19 cellular contexts compared by ENCODE assay signal in genomic region chr21:35039595-35040291, GRCh38. TPM values are rescaled to one million over a fixed set of nuclear protein-coding genes. Genes with fewer than 3 reads are reported as not detected.
DNase-seq lines count a peak whose midpoint lies in the region; ATAC-seq and TF ChIP-seq lines count a peak whose summit lies in the region.
"Had no signal": no experiment of that assay in that cellular context is flagged by ENCODE, and none has a peak within 500 bp of the region (broad histone marks: within the 10 kb centered on the region; RNA-seq: fewer than 3 reads in every experiment).

No MANE protein-coding gene starts in this region.

- peaks cover 51 to 98% (median 81%) of the 10 kb centered on the region in 4 donors for H3K4me1 Mint-ChIP-seq in CD4-positive, CD25-positive, alpha-beta regulatory T cell
- H3K4me1 Mint-ChIP-seq in activated CD4-positive, alpha-beta memory T cell treated with anti-CD3 and anti-CD28 coated beads for 36 hours (ENCODE audit: low read depth) = peaks cover 95% of the 10 kb centered on the region

- WGBS in liver = 25% methylated on average over 3 of the region's 3 CpGs

- DNase-seq in CD4-positive, CD25-positive, alpha-beta regulatory T cell = no peak
- peak; percentile 64 for DNase-seq in DND-41
- DNase-seq in activated CD4-positive, alpha-beta memory T cell treated with anti-CD3 and anti-CD28 coated beads for 36 hours = peak; percentile 57
- DNase-seq in cerebellar nuclear complex (lab: John Stamatoyannopoulos, UW) = no peak
- DNase-seq in midbrain (lab: John Stamatoyannopoulos, UW) = no peak
- DNase-seq: C1 segment of cervical spinal cord; dorsolateral prefrontal cortex; head of caudate nucleus; NCI-H1048; NCI-H2171; nucleus accumbens; stimulated activated CD4-positive, alpha-beta T cell treated with anti-CD3 and anti-CD28 coated beads, Interleukin-4, amount 100 ng/mL, for 1 hour; SW 1271; tibial artery had no signal

- peak overlapping the region; percentile 65 for H3K4me3 ChIP-seq in CD4-positive, CD25-positive, alpha-beta regulatory T cell (ENCODE audit: low read depth, low read length)
- H3K4me3 ChIP-seq in DND-41 (ENCODE audit: low read depth in 1 of 2, low read length in 2 of 2) (no peak overlapping the region), liver (ENCODE audit: low read depth in 1 of 3, low read length in 3 of 3) (no peak overlapping the region)
- H3K4me3 ChIP-seq: dorsolateral prefrontal cortex, esophagus muscularis mucosa, tibial artery had no signal

- no peak for ATAC-seq in CD4-positive, CD25-positive, alpha-beta regulatory T cell (ENCODE audit: low read depth in 2 of 2)
- ATAC-seq in DND-41 (ENCODE audit: insufficient read depth, low read depth) = peak; percentile 82
- no peak for ATAC-seq in HG02970 (IDR thresholded peaks at IDR 0.05; ENCODE audit: low FRiP score, unreplicated experiment)
- ATAC-seq: sciatic nerve had no signal

- peak overlapping the region; percentile 92 for H3K27ac ChIP-seq in CD4-positive, CD25-positive, alpha-beta regulatory T cell (ENCODE audit: insufficient read depth, low read length, poor library complexity, severe bottlenecking)
- peak overlapping the region; percentile 64 for H3K27ac ChIP-seq in DND-41 (ENCODE audit: low read length)
- H3K27ac ChIP-seq in liver (ENCODE audit: low read depth in 1 of 2, low read length in 2 of 2) = no peak overlapping the region
- H3K27ac ChIP-seq: dorsolateral prefrontal cortex, esophagus muscularis mucosa, tibial artery had no signal

- peaks cover 25% of the 10 kb centered on the region for H3K36me3 ChIP-seq in CD4-positive, CD25-positive, alpha-beta regulatory T cell (ENCODE audit: control insufficient read depth, insufficient read depth, low read length)
- H3K36me3 ChIP-seq in DND-41 (ENCODE audit: insufficient read depth, low read length) = peaks cover 92% of the 10 kb centered on the region
- H3K36me3 ChIP-seq in liver (ENCODE audit: control insufficient read depth in 4 of 4, insufficient read depth in 3 of 4, low read depth in 1 of 4, low read length in 3 of 4) = no peaks in the 10 kb centered on the region
- H3K36me3 ChIP-seq: esophagus muscularis mucosa, tibial artery had no signal

- H3K9me3 Mint-ChIP-seq in CD4-positive, CD25-positive, alpha-beta regulatory T cell = peaks cover 0 to 2% (median 0%) of the 10 kb centered on the region in 7 donors
- no peaks in the 10 kb centered on the region for H3K9me3 Mint-ChIP-seq in activated CD4-positive, alpha-beta memory T cell treated with anti-CD3 and anti-CD28 coated beads for 36 hours
- H3K9me3 Mint-ChIP-seq: mesothelial cell of epicardium had no signal

- H3K27me3 Mint-ChIP-seq in CD4-positive, CD25-positive, alpha-beta regulatory T cell = peaks cover 5% of the 10 kb centered on the region
- no peaks in the 10 kb centered on the region for H3K27me3 Mint-ChIP-seq in activated CD4-positive, alpha-beta memory T cell treated with anti-CD3 and anti-CD28 coated beads for 36 hours

- H3K36me3 Mint-ChIP-seq in CD4-positive, CD25-positive, alpha-beta regulatory T cell = peaks cover 53% of the 10 kb centered on the region
- H3K36me3 Mint-ChIP-seq in activated CD4-positive, alpha-beta memory T cell treated with anti-CD3 and anti-CD28 coated beads for 36 hours = peaks cover 7% of the 10 kb centered on the region
- H3K36me3 Mint-ChIP-seq: mesothelial cell of epicardium had no signal

- CTCF ChIA-PET in activated CD4-positive, alpha-beta memory T cell treated with anti-CD3 and anti-CD28 coated beads for 36 hours (lab: Charles Lee) = interaction anchor here (0.9 to 2.0 kb wide), 11 partner anchors 9 to 153 kb away, joined by 3 to 10 read pairs (median 3); no protein-coding TSS in a partner anchor

- H3K4me1 ChIP-seq in CD4-positive, CD25-positive, alpha-beta regulatory T cell (ENCODE audit: control insufficient read depth, insufficient read depth, low read length, poor library complexity, severe bottlenecking) = peaks cover 100% of the 10 kb centered on the region
- H3K4me1 ChIP-seq in DND-41 (ENCODE audit: insufficient read depth, low read length) = peaks cover 95% of the 10 kb centered on the region
- H3K4me1 ChIP-seq in liver (ENCODE audit: control insufficient read depth in 4 of 4, insufficient read depth in 4 of 4, low read length in 3 of 4) = peaks cover 0 to 6% (median 5%) of the 10 kb centered on the region in 4 donors
- H3K4me1 ChIP-seq: esophagus muscularis mucosa, tibial artery had no signal

- no peaks in the 10 kb centered on the region for H3K27me3 ChIP-seq in CD4-positive, CD25-positive, alpha-beta regulatory T cell (ENCODE audit: control insufficient read depth, insufficient read depth, low read length)
- H3K27me3 ChIP-seq in DND-41 (ENCODE audit: insufficient read depth, low read length, poor library complexity) (no peaks in the 10 kb centered on the region), liver (ENCODE audit: control insufficient read depth in 4 of 4, insufficient read depth in 4 of 4, low read length in 3 of 4) (no peaks in the 10 kb centered on the region)

- intact Hi-C loops in activated CD4-positive, alpha-beta memory T cell treated with anti-CD3 and anti-CD28 coated beads for 36 hours (cut with micrococcal nuclease) = loop anchor here (10.0 kb wide), 1 partner anchor 295 kb away; no protein-coding TSS in a partner anchor

- POLR2A ChIA-PET in activated CD4-positive, alpha-beta memory T cell treated with anti-CD3 and anti-CD28 coated beads for 36 hours (lab: Charles Lee) = interaction anchor here (0.9 to 7.2 kb wide), 7 partner anchors 9 to 165 kb away, joined by 3 to 49 read pairs (median 4); no protein-coding TSS in a partner anchor

- H3K27ac Mint-ChIP-seq in CD4-positive, CD25-positive, alpha-beta regulatory T cell = peak overlapping the region; percentile 95 to 100 (median 96)
- H3K27ac Mint-ChIP-seq in activated CD4-positive, alpha-beta memory T cell treated with anti-CD3 and anti-CD28 coated beads for 36 hours = peak overlapping the region; percentile 73
- H3K27ac Mint-ChIP-seq: mesothelial cell of epicardium had no signal

- peak overlapping the region; percentile 59 to 98 (median 84) for H3K4me3 Mint-ChIP-seq in CD4-positive, CD25-positive, alpha-beta regulatory T cell
- H3K4me3 Mint-ChIP-seq in activated CD4-positive, alpha-beta memory T cell treated with anti-CD3 and anti-CD28 coated beads for 36 hours = peak overlapping the region; percentile 36
- H3K4me3 Mint-ChIP-seq: mesothelial cell of epicardium had no signal

- peaks cover 78% of the 10 kb centered on the region for H4K20me1 ChIP-seq in DND-41 (ENCODE audit: insufficient read depth, low read length)

- H3K79me2 ChIP-seq in DND-41 (ENCODE audit: insufficient read depth, low read length) = peaks cover 100% of the 10 kb centered on the region

- peak overlapping the region; percentile 34; the same call in 1 of the 2 replicates for H3K4me2 ChIP-seq in DND-41 (ENCODE audit: insufficient read depth, low read length)

- no peaks in the 10 kb centered on the region for H3K9me3 ChIP-seq in CD4-positive, CD25-positive, alpha-beta regulatory T cell (ENCODE audit: control insufficient read depth in 2 of 2, low read length in 2 of 2)
- H3K9me3 ChIP-seq in DND-41 (ENCODE audit: insufficient read depth, low read length, severe bottlenecking) = no peaks in the 10 kb centered on the region
- H3K9me3 ChIP-seq in liver (ENCODE audit: control insufficient read depth in 4 of 4, low read length in 3 of 4) = no peaks in the 10 kb centered on the region
- H3K9me3 ChIP-seq: esophagus muscularis mucosa, tibial artery had no signal

- TF ChIP-seq RAD21 in liver (IDR thresholded peaks at IDR 0.05) = peak in 1 of 2 donors; percentile 21

- no peak overlapping the region for H3K9ac ChIP-seq in DND-41 (ENCODE audit: low read depth, low read length)
- no peak overlapping the region for H3K9ac ChIP-seq in liver (ENCODE audit: low read depth in 1 of 2, low read length in 2 of 2)

- no peak for TF ChIP-seq CTCF in DND-41 (IDR thresholded peaks at IDR 0.05; ENCODE audit: borderline replicate concordance, extremely low read depth, low read length, poor library complexity, severe bottlenecking)
- no peak for TF ChIP-seq CTCF in liver (IDR thresholded peaks at IDR 0.05; ENCODE audit: low read depth, low read length, missing input control)

- H2AFZ ChIP-seq in DND-41 (ENCODE audit: low read depth, low read length) = no peak overlapping the region

TF ChIP-seq in liver, 16 proteins besides CTCF, POLR2A, EP300 and RAD21:
- TF ChIP-seq SP1 (IDR thresholded peaks at IDR 0.05) (peak; percentile 32), HNF4A (conservative IDR thresholded peaks at IDR 0.05) (peak; percentile 26 to 49), FOXA1 (IDR thresholded peaks at IDR 0.05) (no peak), JUND (IDR thresholded peaks at IDR 0.05) (no peak), NR2F2 (IDR thresholded peaks at IDR 0.05) (peak; percentile 17)

RNA-seq across cellular contexts. Expression of gene RUNX1, which starts 9.4 kb away (rescaled TPM):
- 133 TPM for total RNA-seq in CD4-positive, CD25-positive, alpha-beta regulatory T cell
- 10 to 100 TPM; 14.2 to 22.7 (median 21.0) TPM for polyA plus RNA-seq in CD4-positive, CD25-positive, alpha-beta regulatory T cell
- 10 to 100 TPM; 50.6 to 55.8 TPM for total RNA-seq in activated CD4-positive, alpha-beta memory T cell treated with anti-CD3 and anti-CD28 coated beads for 36 hours
- 1 to 10 TPM; 5.0 to 7.2 TPM for total RNA-seq in liver
- polyA plus RNA-seq in liver = 1 to 10 TPM in 1 of 2 donors, under 1 TPM in 1; 0.98 to 1.1 TPM

Comparison
In these comparisons a context has a peak if more than half of its experiments do, and no peak if none do; other contexts are left out.
1. DNase-seq: peak in DND-41 (single experiment) and activated CD4-positive, alpha-beta memory T cell treated with anti-CD3 and anti-CD28 coated beads for 36 hours (single experiment); none in CD4-positive, CD25-positive, alpha-beta regulatory T cell (0 of 3), cerebellar nuclear complex (0 of 2) and midbrain (single experiment).
2. H3K27ac ChIP-seq: peak in CD4-positive, CD25-positive, alpha-beta regulatory T cell (single experiment) and DND-41 (single experiment); none in liver (0 of 2).
3. RNA of gene RUNX1, which starts 9.4 kb away (total RNA-seq): 133 TPM in CD4-positive, CD25-positive, alpha-beta regulatory T cell (single experiment) and 50.6 to 55.8 TPM in activated CD4-positive, alpha-beta memory T cell treated with anti-CD3 and anti-CD28 coated beads for 36 hours; 5.0 to 7.2 TPM in liver; every median in the first group is over 4 times any median in the second.